ENCODE assay signal across 8 cellular contexts in the genomic region with DNA sequence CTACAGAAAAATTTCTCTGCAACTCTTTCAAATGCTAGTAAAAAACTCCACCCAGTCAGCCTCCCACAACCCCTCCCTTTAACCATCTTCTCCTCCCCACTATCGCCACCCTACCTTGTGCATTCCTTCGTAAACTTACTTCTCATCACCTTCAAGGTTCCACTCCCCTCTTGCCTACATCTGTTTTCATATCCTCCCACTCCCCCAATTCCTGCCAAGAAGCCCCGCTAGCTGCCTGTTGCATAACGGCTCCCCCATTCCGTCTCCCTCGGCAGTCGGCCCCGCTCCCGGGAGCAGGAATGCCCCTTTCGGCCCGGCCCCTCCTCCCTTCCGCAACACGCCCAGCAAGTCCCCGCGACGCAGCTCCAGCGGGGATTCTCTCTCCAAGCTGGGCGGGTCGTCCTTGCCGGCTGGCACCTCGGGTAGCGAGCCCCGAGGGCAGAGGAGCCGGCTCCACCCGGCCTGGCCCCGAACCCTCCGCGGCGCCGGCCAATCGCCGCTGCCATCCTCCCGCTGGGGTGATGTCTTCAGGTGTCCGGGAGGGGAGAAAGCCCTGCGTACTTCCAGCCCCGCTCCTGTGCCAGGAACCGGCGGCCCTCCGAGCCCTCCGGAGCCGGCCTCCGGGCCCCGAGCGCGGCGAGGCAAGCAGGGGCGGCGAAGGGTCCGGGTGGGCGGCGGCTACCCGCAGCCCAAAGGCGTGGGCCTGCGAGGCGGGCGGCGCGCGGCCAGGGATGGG. TPM values are rescaled to one million over a fixed set of nuclear protein-coding genes. Genes with fewer than 3 reads are reported as not detected.
A peak's percentile ranks its signal among the peaks of the same experiment; 100 is the strongest.
DNase-seq lines count a peak whose midpoint lies in the region; ATAC-seq and TF ChIP-seq lines count a peak whose summit lies in the region.

No MANE protein-coding gene starts in this region.

- H3K27ac Mint-ChIP-seq in Calu3 (ENCODE audit: unreplicated experiment): peak overlapping the region; percentile 16
- H3K27ac Mint-ChIP-seq in neural progenitor cell: peak overlapping the region; percentile 80

- TF ChIP-seq CTCF in Calu3 (IDR thresholded peaks at IDR 0.05; ENCODE audit: unreplicated experiment): no peak
- TF ChIP-seq CTCF in GM20000 (IDR thresholded peaks at IDR 0.05; ENCODE audit: extremely low read depth, missing control alignments): no peak
- TF ChIP-seq CTCF in HL-60 (IDR thresholded peaks at IDR 0.05; ENCODE audit: insufficient read depth, low read length): no peak
- no peak for TF ChIP-seq CTCF in RWPE2 (IDR thresholded peaks at IDR 0.05; ENCODE audit: poor library complexity, severe bottlenecking)
- no peak for TF ChIP-seq CTCF in foreskin fibroblast (IDR thresholded peaks at IDR 0.05; ENCODE audit: low read depth, low read length)
- no peak for TF ChIP-seq CTCF in neural progenitor cell (IDR thresholded peaks at IDR 0.05)
- no peak for TF ChIP-seq CTCF in testis (IDR thresholded peaks at IDR 0.05)

- H3K4me1 ChIP-seq in RWPE2 (ENCODE audit: insufficient read depth, poor library complexity, severe bottlenecking) (peaks cover 7% of the 10 kb centered on the region), neural progenitor cell (peaks cover 18% of the 10 kb centered on the region), testis (peaks cover 40% of the 10 kb centered on the region)

- peak overlapping the region; percentile 64 for H3K9ac ChIP-seq in neural progenitor cell

- intact Hi-C loops in Calu3 (cut with micrococcal nuclease; ENCODE audit: unreplicated experiment): no loop called here
- intact Hi-C loops in testis (cut with DNase I; ENCODE audit: low total_unique reads): no loop called here

- peak overlapping the region; percentile 85 for H2AFZ ChIP-seq in neural progenitor cell (replicated peaks)

- peaks cover 13% of the 10 kb centered on the region; the same call in 1 of the 2 replicates for H3K36me3 ChIP-seq in RWPE2 (ENCODE audit: low read depth)
- no peaks in the 10 kb centered on the region for H3K36me3 ChIP-seq in neural progenitor cell
- H3K36me3 ChIP-seq in testis (ENCODE audit: low read depth, missing control alignments): no peaks in the 10 kb centered on the region

- H3K27me3 Mint-ChIP-seq in Calu3 (ENCODE audit: unreplicated experiment): no peaks in the 10 kb centered on the region
- peaks cover 6% of the 10 kb centered on the region for H3K27me3 Mint-ChIP-seq in neural progenitor cell (ENCODE audit: insufficient read depth, low read depth)

- 0 to 2% methylated on average over 12 to 33 of the region's 59 CpGs for WGBS in testis, 2 donors

- no peak for TF ChIP-seq POLR2A in testis (IDR thresholded peaks at IDR 0.05)

- H3K79me2 ChIP-seq in neural progenitor cell (ENCODE audit: low read depth): peaks cover 47% of the 10 kb centered on the region

- peaks cover 37% of the 10 kb centered on the region for H3F3A ChIP-seq in neural progenitor cell (ENCODE audit: low read depth)

- H3K27ac ChIP-seq in HL-60 (replicated peaks) (no peak overlapping the region), RWPE2 (ENCODE audit: poor library complexity, severe bottlenecking) (peak overlapping the region; percentile 67), neural progenitor cell (peak overlapping the region; percentile 87), testis (peak overlapping the region; percentile 83 to 92)

- no peaks in the 10 kb centered on the region for H3K9me3 ChIP-seq in RWPE2 (ENCODE audit: severe bottlenecking)
- H3K9me3 ChIP-seq in neural progenitor cell (ENCODE audit: low read depth): no peaks in the 10 kb centered on the region
- no peaks in the 10 kb centered on the region for H3K9me3 ChIP-seq in testis

- peaks cover 28% of the 10 kb centered on the region for H3K36me3 Mint-ChIP-seq in Calu3 (ENCODE audit: insufficient read depth, unreplicated experiment)
- H3K36me3 Mint-ChIP-seq in neural progenitor cell: peaks cover 11% of the 10 kb centered on the region

- H3K4me2 ChIP-seq in neural progenitor cell: peak overlapping the region; percentile 97

- H3K4me3 Mint-ChIP-seq in Calu3 (ENCODE audit: low read depth, unreplicated experiment) (peak overlapping the region; percentile 91), neural progenitor cell (peak overlapping the region; percentile 96)

- H3K27me3 ChIP-seq in HL-60 (ENCODE audit: insufficient read depth, poor library complexity, severe bottlenecking) (peaks cover 6% of the 10 kb centered on the region), RWPE2 (ENCODE audit: insufficient read depth, poor library complexity, severe bottlenecking) (no peaks in the 10 kb centered on the region), neural progenitor cell (peaks cover 23% of the 10 kb centered on the region), testis (no peaks in the 10 kb centered on the region)

- CTCF ChIA-PET in Calu3 (lab: Charles Lee): no interaction called here

- no TSS peak for BruUV-seq in Calu3 (replicated peaks; lab: Mats Ljungman, UMichigan)

- H3K4me1 Mint-ChIP-seq in Calu3 (ENCODE audit: low read depth, unreplicated experiment) (no peaks in the 10 kb centered on the region), neural progenitor cell (peaks cover 18% of the 10 kb centered on the region)

- peak; percentile 85 for ATAC-seq in RWPE2 (ENCODE audit: low read depth)

- peak; percentile 81 for DNase-seq in Calu3
- peak; percentile 73 for DNase-seq in GM20000 (ENCODE audit: low spot score)
- DNase-seq in HL-60 (ENCODE audit: low read depth in 1 of 2, low spot score in 1 of 2): peak; percentile 10 to 33
- DNase-seq in RWPE2 (ENCODE audit: low spot score): peak; percentile 91
- peak; percentile 20 for DNase-seq in activated gamma-delta T cell treated with anti-CD3 and anti-CD28 coated beads, Interleukin-2, amount 50 U/mL, for 16 hours (ENCODE audit: low read depth)
- peak; percentile 61 to 87 for DNase-seq in foreskin fibroblast
- peak; percentile 90 for DNase-seq in neural progenitor cell (ENCODE audit: low spot score)
- peak; percentile 67 for DNase-seq in testis

- H3K4me3 ChIP-seq in HL-60 (replicated peaks; ENCODE audit: insufficient read depth, low read length) (peak overlapping the region; percentile 81), RWPE2 (ENCODE audit: severe bottlenecking) (peak overlapping the region; percentile 97), foreskin fibroblast (ENCODE audit: low read depth in 1 of 2, low read length in 2 of 2) (peak overlapping the region; percentile 75 to 93), neural progenitor cell (peak overlapping the region; percentile 94), testis (peak overlapping the region; percentile 80 to 86)

- H4K20me1 ChIP-seq in neural progenitor cell (ENCODE audit: low read depth): peaks cover 36% of the 10 kb centered on the region

- no peaks in the 10 kb centered on the region for H3K9me3 Mint-ChIP-seq in Calu3 (ENCODE audit: low read depth, unreplicated experiment)
- H3K9me3 Mint-ChIP-seq in neural progenitor cell: no peaks in the 10 kb centered on the region

RNA-seq across cellular contexts. Expression of a gene that starts 1.5 kb away (rescaled TPM):
- total RNA-seq in Calu3 (2022): 10.0 and 11.2 TPM in 2 replicates
- total RNA-seq in neural progenitor cell (ENCODE audit: low replicate concordance): 11.7 and 12.9 TPM in 2 replicates
- total RNA-seq in testis: 10 to 100 TPM; 43.3 to 46.3 TPM
- 27.2 TPM for polyA plus RNA-seq in testis (ENCODE audit: insufficient read depth, low read depth, low replicate concordance)

Comparison
In these comparisons a context has a peak if more than half of its experiments do, and no peak if none do; other contexts are left out.
1. DNase-seq: peak in every context shown above with its lines; median percentile 91 in RWPE2; 90 in neural progenitor cell; 81 in Calu3; 74 in foreskin fibroblast; 73 in GM20000; 67 in testis; 22 in HL-60; 20 in activated gamma-delta T cell treated with anti-CD3 and anti-CD28 coated beads, Interleukin-2, amount 50 U/mL, for 16 hours.